Comparison of ENCODE assay signal across 15 cellular contexts in the genomic region with DNA sequence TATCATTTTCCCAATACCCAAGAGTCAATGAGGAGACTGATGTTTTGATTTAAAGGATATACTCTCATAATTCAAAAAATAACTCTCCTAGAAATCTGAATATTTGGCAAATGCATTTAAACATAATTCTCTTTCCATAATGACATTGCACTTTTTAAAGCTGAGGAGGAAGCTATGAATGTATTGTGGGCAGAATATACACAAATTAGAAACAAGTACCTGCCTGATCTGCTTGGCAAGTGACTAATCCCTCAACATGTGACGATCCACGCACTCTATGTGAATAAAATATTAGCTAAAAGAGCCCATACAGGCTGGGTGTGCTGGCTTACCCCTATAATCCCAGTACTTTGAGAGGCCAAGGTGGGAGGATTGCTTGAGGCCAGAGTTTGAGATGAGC.
DNase-seq lines count a peak whose midpoint lies in the region; ATAC-seq and TF ChIP-seq lines count a peak whose summit lies in the region.
"Had no signal": no experiment of that assay in that cellular context is flagged by ENCODE, and none has a peak within 500 bp of the region (broad histone marks: within the 10 kb centered on the region; RNA-seq: fewer than 3 reads in every experiment).

No MANE protein-coding gene starts in this region.

- TF ChIP-seq CTCF in MCF 10A (IDR thresholded peaks at IDR 0.05; ENCODE audit: unreplicated experiment) (no peak), breast epithelium (IDR thresholded peaks at IDR 0.05) (no peak), RWPE2 (IDR thresholded peaks at IDR 0.05; ENCODE audit: poor library complexity, severe bottlenecking) (no peak), GM20000 (IDR thresholded peaks at IDR 0.05; ENCODE audit: extremely low read depth, missing control alignments) (no peak), BE2C (IDR thresholded peaks at IDR 0.05; ENCODE audit: low read depth, low read length) (no peak)

- H3K4me1 Mint-ChIP-seq in MCF 10A (ENCODE audit: insufficient read depth, unreplicated experiment), result peaks cover 10% of the 10 kb centered on the region

- H3K4me1 ChIP-seq in breast epithelium (no peaks in the 10 kb centered on the region), RWPE2 (ENCODE audit: insufficient read depth, poor library complexity, severe bottlenecking) (peaks cover 36% of the 10 kb centered on the region), BE2C (no peaks in the 10 kb centered on the region)

- POLR2A ChIA-PET in MCF 10A (lab: Yijun Ruan, JAX), result interaction anchor here (0.5 to 7.2 kb wide), 14 partner anchors 9 to 817 kb away, joined by 3 to 103 read pairs (median 4); no protein-coding TSS in a partner anchor

- H3K27ac Mint-ChIP-seq in MCF 10A (ENCODE audit: low read depth, unreplicated experiment), result peak overlapping the region; percentile 49

- DNase-seq in MCF 10A (ENCODE audit: unreplicated experiment), result peak; percentile 47
- no peak for DNase-seq in breast epithelium (ENCODE audit: low spot score in 2 of 2)
- no peak for DNase-seq in RWPE2 (ENCODE audit: low spot score)
- peak; percentile 75 for DNase-seq in epithelial cell of prostate (ENCODE audit: low read depth, low spot score)
- DNase-seq in GM20000 (ENCODE audit: low spot score), result no peak
- DNase-seq in BE2C, result no peak
- DNase-seq in dermis blood vessel endothelial cell, result no peak
- DNase-seq: EL, H7, KG1, NCI-H1048, NCI-H2081 treated with DMSO at 0.1 percent for 48 hours, NCI-H510A treated with DMSO at 0.1 percent for 48 hours, SW 1271 had no signal

- H3K27ac ChIP-seq in breast epithelium (no peak overlapping the region), RWPE2 (ENCODE audit: poor library complexity, severe bottlenecking) (peak overlapping the region; percentile 60), epithelial cell of prostate (peak overlapping the region; percentile 68)
- H3K27ac ChIP-seq: C4-2B had no signal

- peak; percentile 71 for ATAC-seq in RWPE2 (ENCODE audit: low read depth)

- intact Hi-C loops in MCF 10A (cut with micrococcal nuclease) (no loop called here), breast epithelium (cut with DNase I; ENCODE audit: low total_unique reads) (no loop called here)

- no TSS peak for BruUV-seq in MCF 10A (replicated peaks; lab: Mats Ljungman, UMichigan)

- H3K4me3 ChIP-seq in breast epithelium, result no peak overlapping the region
- no peak overlapping the region for H3K4me3 ChIP-seq in RWPE2 (ENCODE audit: severe bottlenecking)
- no peak overlapping the region for H3K4me3 ChIP-seq in BE2C (ENCODE audit: low read depth, low read length)

- no peaks in the 10 kb centered on the region for H3K9me3 ChIP-seq in breast epithelium
- H3K9me3 ChIP-seq in RWPE2 (ENCODE audit: severe bottlenecking), result no peaks in the 10 kb centered on the region
- H3K9me3 ChIP-seq in BE2C, result no peaks in the 10 kb centered on the region

- CTCF ChIA-PET in MCF 10A (lab: Yijun Ruan, JAX), result interaction anchor here (0.7 to 2.8 kb wide), 7 partner anchors 12 to 176 kb away, joined by 3 to 10 read pairs (median 5); no protein-coding TSS in a partner anchor

- H3K4me3 Mint-ChIP-seq in MCF 10A (ENCODE audit: unreplicated experiment), result no peak overlapping the region

- H3K9me3 Mint-ChIP-seq in MCF 10A (ENCODE audit: unreplicated experiment), result no peaks in the 10 kb centered on the region

- no peaks in the 10 kb centered on the region for H3K36me3 Mint-ChIP-seq in MCF 10A (ENCODE audit: insufficient read depth, unreplicated experiment)

- H3K27me3 ChIP-seq in breast epithelium (no peaks in the 10 kb centered on the region), RWPE2 (ENCODE audit: insufficient read depth, poor library complexity, severe bottlenecking) (no peaks in the 10 kb centered on the region), BE2C (no peaks in the 10 kb centered on the region; the same call in none of the 2 replicates)

- no peak for TF ChIP-seq POLR2A in breast epithelium (IDR thresholded peaks at IDR 0.05)

- H3K36me3 ChIP-seq in breast epithelium, result no peaks in the 10 kb centered on the region
- peaks cover 11% of the 10 kb centered on the region; the same call in 1 of the 2 replicates for H3K36me3 ChIP-seq in RWPE2 (ENCODE audit: low read depth)
- H3K36me3 ChIP-seq in BE2C, result no peaks in the 10 kb centered on the region

- H3K27me3 Mint-ChIP-seq in MCF 10A (ENCODE audit: insufficient read depth, unreplicated experiment), result no peaks in the 10 kb centered on the region

Comparison
In these comparisons a context has a peak if more than half of its experiments do, and no peak if none do; other contexts are left out.
1. DNase-seq: peak in MCF 10A (single experiment) and epithelial cell of prostate (single experiment); none in breast epithelium (0 of 2), RWPE2 (single experiment), GM20000 (single experiment), BE2C (single experiment) and dermis blood vessel endothelial cell (single experiment).
2. H3K27ac ChIP-seq: peak in RWPE2 (single experiment) and epithelial cell of prostate (single experiment); none in breast epithelium (0 of 2).